In genomic region chr4:145098675-145099037, GRCh38 we compare ENCODE assay signal across 8 cellular contexts. TPM values are rescaled to one million over a fixed set of nuclear protein-coding genes. Genes with fewer than 3 reads are reported as not detected.
DNase-seq lines count a peak whose midpoint lies in the region; ATAC-seq and TF ChIP-seq lines count a peak whose summit lies in the region.

No MANE protein-coding gene starts in this region.

- peak overlapping the region; percentile 16 for H3K4me3 ChIP-seq in KMS-11 (IDR thresholded peaks at IDR 0.05; ENCODE audit: insufficient read depth, low read depth, low read length)
- peak overlapping the region; percentile 72 for H3K4me3 ChIP-seq in effector memory CD4-positive, alpha-beta T cell (ENCODE audit: insufficient read depth, low read depth, low read length, poor library complexity, severe bottlenecking)

- H3K27ac ChIP-seq in KMS-11 = peak overlapping the region; percentile 87
- H3K27ac ChIP-seq in effector memory CD4-positive, alpha-beta T cell (ENCODE audit: insufficient read depth, low read length, poor library complexity, severe bottlenecking) = peak overlapping the region; percentile 80

- peak overlapping the region; percentile 67 for H2AFZ ChIP-seq in KMS-11 (ENCODE audit: low read depth)

- peak overlapping the region; percentile 96 for H3K4me3 Mint-ChIP-seq in WTC11
- H3K4me3 Mint-ChIP-seq in mesothelial cell of epicardium = peak overlapping the region; percentile 86
- no peak overlapping the region for H3K4me3 Mint-ChIP-seq in stimulated activated effector memory CD8-positive, alpha-beta T cell treated with anti-CD3 and anti-CD28 coated beads, Interleukin-12 subunit alpha, Interleukin-12 subunit beta, amount 100 ng/mL, for 72 hours

- H3K27ac Mint-ChIP-seq in WTC11 (peak overlapping the region; percentile 60), mesothelial cell of epicardium (peak overlapping the region; percentile 98)
- peak overlapping the region; percentile 96 for H3K27ac Mint-ChIP-seq in stimulated activated effector memory CD8-positive, alpha-beta T cell treated with anti-CD3 and anti-CD28 coated beads, Interleukin-12 subunit alpha, Interleukin-12 subunit beta, amount 100 ng/mL, for 72 hours

- POLR2A ChIA-PET in WTC11 (lab: Charles Lee) = interaction anchor here (0.6 to 0.8 kb wide), 2 partner anchors 453 to 829 kb away, joined by 3 read pairs; partner anchors contain the start of gene HHIP

- ATAC-seq in GM21737 (IDR thresholded peaks at IDR 0.05; ENCODE audit: unreplicated experiment) = peak; percentile 13
- ATAC-seq in WTC11 = peak; percentile 14
- ATAC-seq in stimulated activated effector memory CD8-positive, alpha-beta T cell treated with anti-CD3 and anti-CD28 coated beads, Interleukin-12 subunit alpha, Interleukin-12 subunit beta, amount 100 ng/mL, for 72 hours = peak; percentile 68

- H3K79me2 ChIP-seq in KMS-11 (ENCODE audit: insufficient read depth, low read depth) = peaks cover 91% of the 10 kb centered on the region

- H3K36me3 ChIP-seq in KMS-11 (ENCODE audit: insufficient read depth) = no peaks in the 10 kb centered on the region; the same call in 1 of the 2 replicates
- peaks cover 14% of the 10 kb centered on the region for H3K36me3 ChIP-seq in effector memory CD4-positive, alpha-beta T cell (ENCODE audit: control insufficient read depth, insufficient read depth, low read length)

- H3K27me3 ChIP-seq in KMS-11 (ENCODE audit: insufficient read depth, low read depth) = no peaks in the 10 kb centered on the region
- no peaks in the 10 kb centered on the region for H3K27me3 ChIP-seq in effector memory CD4-positive, alpha-beta T cell (replicated peaks; ENCODE audit: control insufficient read depth, insufficient read depth, low read length, poor library complexity, severe bottlenecking)

- peak overlapping the region; percentile 95 for H3K4me2 ChIP-seq in KMS-11

- peaks cover 57% of the 10 kb centered on the region for H3K4me1 ChIP-seq in KMS-11 (ENCODE audit: low read depth, poor library complexity, severe bottlenecking)
- peaks cover 20% of the 10 kb centered on the region for H3K4me1 ChIP-seq in effector memory CD4-positive, alpha-beta T cell (ENCODE audit: control insufficient read depth, insufficient read depth, low read length, poor library complexity, severe bottlenecking)

- no peak for TF ChIP-seq CTCF in KMS-11 (conservative IDR thresholded peaks at IDR 0.05; ENCODE audit: low read depth, low read length)
- TF ChIP-seq CTCF in WTC11 (IDR thresholded peaks at IDR 0.05) = no peak
- no peak for TF ChIP-seq CTCF in mesothelial cell of epicardium (IDR thresholded peaks at IDR 0.05; ENCODE audit: unreplicated experiment)

- H3K27me3 Mint-ChIP-seq in WTC11 (ENCODE audit: low read depth) (no peaks in the 10 kb centered on the region), mesothelial cell of epicardium (ENCODE audit: low read depth) (no peaks in the 10 kb centered on the region)

- DNase-seq in GM04503 (ENCODE audit: low read depth) (peak; percentile 18), WTC11 (ENCODE audit: low spot score) (no peak), mesothelial cell of epicardium (ENCODE audit: low spot score in 2 of 2, unreplicated experiment in 2 of 2) (no peak)
- peak; percentile 15 to 17 (median 16) for DNase-seq in effector memory CD4-positive, alpha-beta T cell
- no peak for DNase-seq in stimulated activated effector memory CD8-positive, alpha-beta T cell treated with anti-CD3 and anti-CD28 coated beads, Interleukin-12 subunit alpha, Interleukin-12 subunit beta, amount 100 ng/mL, for 72 hours (ENCODE audit: low spot score in 2 of 2)
- DNase-seq in activated effector memory CD4-positive, alpha-beta T cell treated with anti-CD3 and anti-CD28 coated beads, Interleukin-2, amount 50 U/mL, for 16 hours = no peak

- H3K9me3 Mint-ChIP-seq in WTC11 = peaks cover 10% of the 10 kb centered on the region
- H3K9me3 Mint-ChIP-seq in mesothelial cell of epicardium = peaks cover 17% of the 10 kb centered on the region
- H3K9me3 Mint-ChIP-seq in stimulated activated effector memory CD8-positive, alpha-beta T cell treated with anti-CD3 and anti-CD28 coated beads, Interleukin-12 subunit alpha, Interleukin-12 subunit beta, amount 100 ng/mL, for 72 hours = no peaks in the 10 kb centered on the region

- CTCF ChIA-PET in WTC11 (lab: Charles Lee) = no interaction called here

- H4K20me1 ChIP-seq in KMS-11 (ENCODE audit: insufficient read depth) = peaks cover 17% of the 10 kb centered on the region

- H3K9ac ChIP-seq in KMS-11 = peak overlapping the region; percentile 96

- H3K36me3 Mint-ChIP-seq in WTC11 (peaks cover 19% of the 10 kb centered on the region), mesothelial cell of epicardium (peaks cover 18% of the 10 kb centered on the region)
- peaks cover 42% of the 10 kb centered on the region for H3K36me3 Mint-ChIP-seq in stimulated activated effector memory CD8-positive, alpha-beta T cell treated with anti-CD3 and anti-CD28 coated beads, Interleukin-12 subunit alpha, Interleukin-12 subunit beta, amount 100 ng/mL, for 72 hours

- H3K4me1 Mint-ChIP-seq in WTC11 (peaks cover 15% of the 10 kb centered on the region), mesothelial cell of epicardium (peaks cover 19% of the 10 kb centered on the region)
- H3K4me1 Mint-ChIP-seq in stimulated activated effector memory CD8-positive, alpha-beta T cell treated with anti-CD3 and anti-CD28 coated beads, Interleukin-12 subunit alpha, Interleukin-12 subunit beta, amount 100 ng/mL, for 72 hours = peaks cover 26% of the 10 kb centered on the region

- H3K9me3 ChIP-seq in effector memory CD4-positive, alpha-beta T cell (ENCODE audit: control insufficient read depth, low read length) = no peaks in the 10 kb centered on the region

TF ChIP-seq in WTC11, 78 proteins besides CTCF, POLR2A, EP300 and RAD21:
- TF ChIP-seq JUN (CRISPR knock-in tag; IDR thresholded peaks at IDR 0.05) = peak; percentile 37; the same call in 1 of the 2 replicates
- no peak for TF ChIP-seq SP1 (CRISPR knock-in tag; conservative IDR thresholded peaks at IDR 0.05)
- TF ChIP-seq PRRX2 (CRISPR knock-in tag; IDR thresholded peaks at IDR 0.05) = no peak
- TF ChIP-seq MLX (CRISPR knock-in tag; IDR thresholded peaks at IDR 0.05) = no peak
TF ChIP-seq in WTC11: peak in this region for 1.

RNA-seq across cellular contexts. Expression of gene ABCE1, which starts 0.5 kb away (rescaled TPM):
- 91.8 to 114 TPM (median 97.9 TPM) in 3 replicates for total RNA-seq in WTC11 (2021)
- 54.4 to 55.7 TPM (median 55.1 TPM) in 3 replicates for total RNA-seq in mesothelial cell of epicardium

RNA-seq across cellular contexts. Expression of gene ANAPC10, which starts 0.7 kb away (rescaled TPM):
- total RNA-seq in WTC11 (2021) = 17.7 to 20.8 TPM (median 18.2 TPM) in 3 replicates
- total RNA-seq in mesothelial cell of epicardium = 24.2 to 24.9 TPM (median 24.6 TPM) in 3 replicates

Comparison
In these comparisons a context has a peak if more than half of its experiments do, and no peak if none do; other contexts are left out.
1. DNase-seq: peak in GM04503 (single experiment) and effector memory CD4-positive, alpha-beta T cell (3 of 3); none in WTC11 (single experiment), mesothelial cell of epicardium (0 of 2), stimulated activated effector memory CD8-positive, alpha-beta T cell treated with anti-CD3 and anti-CD28 coated beads, Interleukin-12 subunit alpha, Interleukin-12 subunit beta, amount 100 ng/mL, for 72 hours (0 of 2) and activated effector memory CD4-positive, alpha-beta T cell treated with anti-CD3 and anti-CD28 coated beads, Interleukin-2, amount 50 U/mL, for 16 hours (single experiment).
2. ATAC-seq: peak in every context shown above with its lines; median percentile 68 in stimulated activated effector memory CD8-positive, alpha-beta T cell treated with anti-CD3 and anti-CD28 coated beads, Interleukin-12 subunit alpha, Interleukin-12 subunit beta, amount 100 ng/mL, for 72 hours; 14 in WTC11; 13 in GM21737.
3. Peak in every context shown above with its lines, with median percentiles within 50 percentile points of each other: H3K27ac Mint-ChIP-seq.